ENCODE assay signal across 20 cellular contexts in the genomic region with DNA sequence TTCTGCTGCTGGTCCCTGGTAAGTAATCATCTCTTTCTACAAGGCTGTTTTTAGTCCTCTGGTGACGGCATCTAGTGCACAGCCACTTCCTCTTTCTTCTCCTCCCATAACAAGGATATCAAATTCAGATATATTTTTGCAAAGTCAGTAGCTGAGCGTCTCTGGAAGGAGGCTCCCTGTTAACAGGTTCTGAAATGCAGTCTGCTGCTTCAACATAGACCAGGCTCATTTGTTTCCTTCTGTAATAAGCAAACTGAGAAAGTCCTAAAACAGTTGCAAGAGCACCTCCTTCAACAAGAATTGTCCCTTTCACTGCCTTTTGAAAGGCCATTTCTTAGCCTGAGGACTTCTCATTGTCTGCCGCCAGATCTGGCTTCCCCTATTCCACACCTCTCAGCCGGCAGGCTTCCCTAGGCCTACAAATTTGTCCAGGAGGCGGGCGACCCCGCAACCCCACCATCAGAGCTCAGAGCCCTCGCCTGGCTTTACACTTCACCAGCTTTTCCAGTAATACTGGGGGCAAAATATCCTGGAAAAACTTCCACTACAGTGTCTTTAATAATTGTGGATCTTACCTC. TPM values are rescaled to one million over a fixed set of nuclear protein-coding genes. Genes with fewer than 3 reads are reported as not detected.
A peak's percentile ranks its signal among the peaks of the same experiment; 100 is the strongest.
DNase-seq lines count a peak whose midpoint lies in the region; ATAC-seq, FAIRE-seq and TF ChIP-seq lines count a peak whose summit lies in the region.
"Had no signal": no experiment of that assay in that cellular context is flagged by ENCODE, and none has a peak within 500 bp of the region (broad histone marks: within the 10 kb centered on the region; RNA-seq: fewer than 3 reads in every experiment).

No MANE protein-coding gene starts in this region.

- no peaks in the 10 kb centered on the region for H3K9me3 Mint-ChIP-seq in dendritic cell treated with granulocyte-macrophage colony-stimulating factor and Interleukin-4, amounts not matched to agents 40 ng/mL and 50 ng/mL, for 4 days
- H3K9me3 Mint-ChIP-seq: activated naive CD4-positive, alpha-beta T cell treated with anti-CD3 and anti-CD28 coated beads for 36 hours; HFFc6 had no signal

- H3K27ac ChIP-seq in neuronal stem cell (replicated peaks; ENCODE audit: low read length) = no peak overlapping the region
- H3K27ac ChIP-seq in esophagus squamous epithelium = peak overlapping the region in 2 of 4 donors; percentile 33 to 52
- H3K27ac ChIP-seq: brain microvascular endothelial cell, VCaP had no signal

- no peak overlapping the region for H3K14ac ChIP-seq in neuronal stem cell (ENCODE audit: low read length)

- no peak overlapping the region for H3K4ac ChIP-seq in neuronal stem cell (ENCODE audit: low read length)

- DNase-seq in GM12891 (ENCODE audit: insufficient read length, low spot score) (no peak), NOMO-1 treated with dmso at 0.1 percent for 144 hours (lab: John Stamatoyannopoulos, UW; ENCODE audit: unreplicated experiment) (peak; percentile 62), neuronal stem cell (ENCODE audit: low spot score) (no peak), esophagus squamous epithelium (lab: John Stamatoyannopoulos, UW) (no peak)
- no peak for DNase-seq in stimulated activated CD8-positive, alpha-beta memory T cell treated with anti-CD3 and anti-CD28 coated beads, Interleukin-4, amount 100 ng/mL, for 48 hours
- DNase-seq: activated naive CD4-positive, alpha-beta T cell treated with anti-CD3 and anti-CD28 coated beads for 36 hours; brain microvascular endothelial cell; DMS79; effector CD8-positive, alpha-beta T cell; HFFc6; MG63; NCI-H2107; SHP77; stimulated activated CD4-positive, alpha-beta T cell treated with anti-CD3 and anti-CD28 coated beads, Interleukin-12 subunit alpha, Interleukin-12 subunit beta, amount 100 ng/mL, for 4 hours; substantia nigra had no signal

- no peak overlapping the region for H4K91ac ChIP-seq in neuronal stem cell (ENCODE audit: low read depth, low read length, poor library complexity)

- no peak overlapping the region for H3K4me3 Mint-ChIP-seq in dendritic cell treated with granulocyte-macrophage colony-stimulating factor and Interleukin-4, amounts not matched to agents 40 ng/mL and 50 ng/mL, for 4 days
- H3K4me3 Mint-ChIP-seq: activated naive CD4-positive, alpha-beta T cell treated with anti-CD3 and anti-CD28 coated beads for 36 hours; HFFc6 had no signal

- no peak overlapping the region for H3K4me3 ChIP-seq in neuronal stem cell (ENCODE audit: low read length in 2 of 2)
- H3K4me3 ChIP-seq in esophagus squamous epithelium = no peak overlapping the region
- H3K4me3 ChIP-seq: MG63 had no signal

- no peak overlapping the region for H2BK120ac ChIP-seq in neuronal stem cell (ENCODE audit: low read depth, low read length)

- H3K4me1 Mint-ChIP-seq in dendritic cell treated with granulocyte-macrophage colony-stimulating factor and Interleukin-4, amounts not matched to agents 40 ng/mL and 50 ng/mL, for 4 days (ENCODE audit: low read depth) = peaks cover 74% of the 10 kb centered on the region

- no peak for FAIRE-seq in GM12891 (lab: Jason Lieb, UNC)

- no peak overlapping the region for H2BK5ac ChIP-seq in neuronal stem cell (ENCODE audit: low read length)

- no peaks in the 10 kb centered on the region for H3K27me3 Mint-ChIP-seq in dendritic cell treated with granulocyte-macrophage colony-stimulating factor and Interleukin-4, amounts not matched to agents 40 ng/mL and 50 ng/mL, for 4 days

- no peak overlapping the region for H2BK12ac ChIP-seq in neuronal stem cell (ENCODE audit: low read length)

- H4K8ac ChIP-seq in neuronal stem cell (ENCODE audit: low read depth, low read length) = no peak overlapping the region

- H3K36me3 ChIP-seq in neuronal stem cell (replicated peaks in 1 of 2; ENCODE audit: control insufficient read depth in 2 of 2, insufficient read depth in 2 of 2, low read length in 2 of 2) (no peaks in the 10 kb centered on the region), esophagus squamous epithelium (no peaks in the 10 kb centered on the region)
- H3K36me3 ChIP-seq: brain microvascular endothelial cell, MG63 had no signal

- H3K27me3 ChIP-seq in neuronal stem cell (ENCODE audit: control insufficient read depth in 3 of 3, insufficient read depth in 3 of 3, low read depth in 1 of 3, low read length in 3 of 3) (no peaks in the 10 kb centered on the region), esophagus squamous epithelium (no peaks in the 10 kb centered on the region)
- H3K27me3 ChIP-seq: brain microvascular endothelial cell had no signal

- no peak overlapping the region for H2AK5ac ChIP-seq in neuronal stem cell (ENCODE audit: low read depth, low read length)

- H2BK15ac ChIP-seq in neuronal stem cell (ENCODE audit: low read length) = no peak overlapping the region

- no peak overlapping the region for H3K9ac ChIP-seq in neuronal stem cell (ENCODE audit: low read depth, low read length, poor library complexity)

- no peak overlapping the region for H3K18ac ChIP-seq in neuronal stem cell (ENCODE audit: low read length)

- intact Hi-C loops in dendritic cell treated with granulocyte-macrophage colony-stimulating factor and Interleukin-4, amounts not matched to agents 40 ng/mL and 50 ng/mL, for 4 days (cut with micrococcal nuclease) = loop anchor here (1.0 kb wide), 1 partner anchor 8 kb away; a partner anchor contains a TSS
- intact Hi-C loops in esophagus squamous epithelium (cut with DNase I) = no loop called here

- H3K79me1 ChIP-seq in neuronal stem cell (ENCODE audit: low read depth, low read length) = no peaks in the 10 kb centered on the region

- H3K23ac ChIP-seq in neuronal stem cell (ENCODE audit: low read depth, low read length, poor library complexity) = no peak overlapping the region

- no CpG with 5 or more reads among the region's 8 CpGs for WGBS in neuronal stem cell (ENCODE audit: extremely low coverage in 2 of 2, insufficient read length in 2 of 2, insufficient replicate concordance in 1 of 2), 2 donors
- 62 to 69% methylated on average over 7 to 8 of the region's 8 CpGs for WGBS in esophagus squamous epithelium, 2 donors

- TF ChIP-seq POLR2A in GM12891 (IDR thresholded peaks at IDR 0.05; ENCODE audit: low read depth, low read length) (no peak), esophagus squamous epithelium (IDR thresholded peaks at IDR 0.05) (no peak)

- H3K9me3 ChIP-seq in neuronal stem cell (replicated peaks in 1 of 2; ENCODE audit: control insufficient read depth in 2 of 2, insufficient read depth in 1 of 2, low read depth in 1 of 2, low read length in 2 of 2) = no peaks in the 10 kb centered on the region
- H3K9me3 ChIP-seq in esophagus squamous epithelium = no peaks in the 10 kb centered on the region
- H3K9me3 ChIP-seq: MG63 had no signal

- no peak for ATAC-seq in HG03469 (IDR thresholded peaks at IDR 0.05; ENCODE audit: unreplicated experiment)
- ATAC-seq in GM18873 (IDR thresholded peaks at IDR 0.05; ENCODE audit: low FRiP score, unreplicated experiment) = no peak

- H3K4me2 ChIP-seq in neuronal stem cell (ENCODE audit: insufficient read depth, low read length, poor library complexity, severe bottlenecking) = no peak overlapping the region

- H3K4me1 ChIP-seq in neuronal stem cell (ENCODE audit: control insufficient read depth in 2 of 2, insufficient read depth in 1 of 2, low read depth in 1 of 2, low read length in 2 of 2) (no peaks in the 10 kb centered on the region), esophagus squamous epithelium (no peaks in the 10 kb centered on the region)

- peak overlapping the region; percentile 42 for H2AFZ ChIP-seq in neuronal stem cell (ENCODE audit: low read length)

- peak overlapping the region; percentile 90 for H3K27ac Mint-ChIP-seq in dendritic cell treated with granulocyte-macrophage colony-stimulating factor and Interleukin-4, amounts not matched to agents 40 ng/mL and 50 ng/mL, for 4 days
- H3K27ac Mint-ChIP-seq: activated naive CD4-positive, alpha-beta T cell treated with anti-CD3 and anti-CD28 coated beads for 36 hours; HFFc6 had no signal

- H3K36me3 Mint-ChIP-seq in dendritic cell treated with granulocyte-macrophage colony-stimulating factor and Interleukin-4, amounts not matched to agents 40 ng/mL and 50 ng/mL, for 4 days (ENCODE audit: low read depth) = no peaks in the 10 kb centered on the region

- TF ChIP-seq CTCF in esophagus squamous epithelium (IDR thresholded peaks at IDR 0.05) = no peak

TF ChIP-seq in GM12891, 5 proteins besides CTCF, POLR2A, EP300 and RAD21:
- TF ChIP-seq SPI1 (IDR thresholded peaks at IDR 0.05; ENCODE audit: low read depth, low read length) (peak; percentile 97), PAX5 (IDR thresholded peaks at IDR 0.05; ENCODE audit: insufficient read depth, low read length, severe bottlenecking) (no peak)
TF ChIP-seq in GM12891: peak in this region for 1.

RNA-seq across cellular contexts. Expression of a gene that starts 7.4 kb away (rescaled TPM):
- polyA plus RNA-seq in GM12891 (2012; ENCODE audit: low read depth, missing spikeins) = 5.6 TPM
- 7.7 TPM for polyA plus RNA-seq in neuronal stem cell (2013, experiment 1 of 2)
- polyA plus RNA-seq in neuronal stem cell (2013, experiment 2 of 2) = 7.5 TPM
- total RNA-seq in esophagus squamous epithelium = 10 to 100 TPM in 1 of 4 donors, 1 to 10 TPM in 3; 2.8 to 13.2 (median 6.8) TPM

RNA-seq across cellular contexts. Expression of a gene that starts 49.5 kb away (rescaled TPM):
- not detected for polyA plus RNA-seq in GM12891 (2012; ENCODE audit: low read depth, missing spikeins)
- not detected for polyA plus RNA-seq in neuronal stem cell (2013, experiment 1 of 2)
- not detected for polyA plus RNA-seq in neuronal stem cell (2013, experiment 2 of 2)
- 1 to 10 TPM in 1 of 4 donors, under 1 TPM in 1, not detected in 2; 0.95 to 2.4 TPM for total RNA-seq in esophagus squamous epithelium
- total RNA-seq: HFFc6, osteocyte had no signal
